Comparison of ENCODE assay signal across 1 cellular context in genomic region chr14:99822800-99823455, GRCh38.
TF ChIP-seq lines count a peak whose summit lies in the region.

No MANE protein-coding gene starts in this region.

TF ChIP-seq in H1, 55 proteins besides CTCF, POLR2A, EP300 and RAD21 (continued from another document):
- TF ChIP-seq GTF2F1 (IDR thresholded peaks at IDR 0.05; ENCODE audit: borderline replicate concordance, low read depth, low read length), result no peak
